In the genomic region with DNA sequence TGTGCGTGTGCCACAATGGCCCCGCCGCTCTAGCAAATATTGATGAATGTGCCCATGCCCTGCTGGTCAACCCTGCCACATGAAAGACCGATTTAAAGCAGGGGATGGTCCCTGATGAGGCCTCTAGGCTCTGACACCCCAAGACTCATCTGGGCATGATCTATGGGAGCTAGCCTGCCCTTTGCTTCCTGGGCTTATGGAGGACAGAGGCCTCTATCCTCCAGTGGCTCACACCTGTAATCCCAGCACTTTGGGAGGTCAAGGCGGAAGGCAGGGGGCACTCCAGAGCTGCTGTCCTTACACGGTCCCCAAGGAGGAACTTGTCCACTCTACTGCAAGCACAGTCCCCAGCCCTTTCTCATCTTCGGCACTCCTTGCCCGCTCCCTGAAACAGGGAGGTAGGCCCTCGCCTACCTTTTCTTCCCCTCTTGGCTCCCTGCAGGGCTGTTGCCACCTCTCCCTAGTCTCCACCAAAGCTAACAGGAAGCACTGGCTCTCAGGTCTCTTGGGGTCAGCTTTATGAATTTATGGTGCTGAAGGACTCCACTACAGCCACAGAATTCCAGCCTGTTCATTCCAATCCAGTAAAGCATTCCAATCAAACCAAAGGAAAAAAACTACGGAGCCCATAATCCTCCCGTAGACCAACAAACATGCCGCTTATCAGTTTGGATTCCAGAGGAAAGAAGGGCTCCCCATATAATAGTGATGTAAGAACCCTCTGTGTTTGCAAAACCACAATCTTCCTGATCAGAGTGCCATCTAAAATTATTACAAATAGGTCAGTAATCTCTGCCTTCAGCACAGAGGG, we compare ENCODE assay signal across 14 cellular contexts. TPM values are rescaled to one million over a fixed set of nuclear protein-coding genes. Genes with fewer than 3 reads are reported as not detected.
DNase-seq lines count a peak whose midpoint lies in the region; ATAC-seq and TF ChIP-seq lines count a peak whose summit lies in the region.
"Had no signal": no experiment of that assay in that cellular context is flagged by ENCODE, and none has a peak within 500 bp of the region (broad histone marks: within the 10 kb centered on the region; RNA-seq: fewer than 3 reads in every experiment).

No MANE protein-coding gene starts in this region.

- H3K4me1 ChIP-seq in upper lobe of left lung (no peaks in the 10 kb centered on the region), vagina (no peaks in the 10 kb centered on the region)
- H3K4me1 ChIP-seq: right lobe of liver had no signal

- H3K27me3 ChIP-seq in upper lobe of left lung (no peaks in the 10 kb centered on the region), vagina (no peaks in the 10 kb centered on the region)
- H3K27me3 ChIP-seq: right lobe of liver had no signal

- TF ChIP-seq POLR2A in upper lobe of left lung (IDR thresholded peaks at IDR 0.05) (no peak), vagina (IDR thresholded peaks at IDR 0.05) (no peak)

- no peak overlapping the region for H3K4me3 ChIP-seq in upper lobe of left lung
- no peak overlapping the region for H3K4me3 ChIP-seq in vagina
- H3K4me3 ChIP-seq: right lobe of liver had no signal

- peak; percentile 39 for DNase-seq in H4 (ENCODE audit: low spot score)
- peak; percentile 8 to 24 for DNase-seq in NOMO-1 (lab: John Stamatoyannopoulos, UW; ENCODE audit: unreplicated experiment in 2 of 2)
- DNase-seq in fibroblast of peridontal ligament (ENCODE audit: extremely low read depth): peak; percentile 7
- DNase-seq in upper lobe of left lung: peak in 1 of 2 donors; percentile 46
- DNase-seq in vagina (ENCODE audit: extremely low spot score in 2 of 2): no peak
- DNase-seq in stimulated activated CD4-positive, alpha-beta T cell treated with anti-CD3 and anti-CD28 coated beads, Interleukin-4, amount 100 ng/mL, for 4 hours: no peak
- DNase-seq: activated CD4-positive, alpha-beta T cell treated with anti-CD3 and anti-CD28 coated beads, Interleukin-2, amount 10 ng/mL, durations not matched to agents 24 days and 14 days; effector memory CD4-positive, alpha-beta T cell; natural killer cell; NCI-H2107; right lobe of liver had no signal

- TF ChIP-seq CTCF in upper lobe of left lung (IDR thresholded peaks at IDR 0.05) (peak in 4 of 6 experiments; percentile 12 to 47 (median 37)), vagina (IDR thresholded peaks at IDR 0.05) (no peak)

- TF ChIP-seq EP300 in upper lobe of left lung (IDR thresholded peaks at IDR 0.05): no peak

- 83 to 84% methylated on average over 11 to 12 of the region's 12 CpGs for WGBS in upper lobe of left lung, 2 donors

- no peaks in the 10 kb centered on the region for H3K36me3 ChIP-seq in upper lobe of left lung
- no peaks in the 10 kb centered on the region for H3K36me3 ChIP-seq in vagina
- H3K36me3 ChIP-seq: right lobe of liver had no signal

- H3K27ac ChIP-seq in upper lobe of left lung: no peak overlapping the region
- no peak overlapping the region for H3K27ac ChIP-seq in vagina
- H3K27ac ChIP-seq: KMS-11, right lobe of liver had no signal

- ATAC-seq in upper lobe of left lung (ENCODE audit: low FRiP score in 2 of 2): peak; percentile 62 to 68
- ATAC-seq in GM19035 (IDR thresholded peaks at IDR 0.05; ENCODE audit: unreplicated experiment): no peak
- ATAC-seq: natural killer cell had no signal

- H3K9me3 ChIP-seq in upper lobe of left lung (no peaks in the 10 kb centered on the region), vagina (no peaks in the 10 kb centered on the region)
- H3K9me3 ChIP-seq: right lobe of liver had no signal

- intact Hi-C loops in vagina (cut with DNase I): no loop called here

RNA-seq across cellular contexts. Expression of gene FOXQ1, which starts 48.7 kb away (rescaled TPM):
- 0.52 and 0.90 TPM in 2 replicates for total RNA-seq in H4 (2014; rRNA removed; shearing (Covaris generic))
- total RNA-seq in upper lobe of left lung (10 to 100 TPM in 3 of 6 donors, 1 to 10 TPM in 3; 3.9 to 15.4 (median 10.3) TPM), vagina (6.4 TPM)
- total RNA-seq: activated CD4-positive, alpha-beta T cell treated with anti-CD3 and anti-CD28 coated beads, Interleukin-2, amount 10 ng/mL, durations not matched to agents 24 days and 14 days; glomerular endothelial cell; natural killer cell had no signal

Comparison
In these comparisons a context has a peak if more than half of its experiments do, and no peak if none do; other contexts are left out.
1. DNase-seq: peak in H4 (single experiment), NOMO-1 (2 of 2) and fibroblast of peridontal ligament (single experiment); none in vagina (0 of 2) and stimulated activated CD4-positive, alpha-beta T cell treated with anti-CD3 and anti-CD28 coated beads, Interleukin-4, amount 100 ng/mL, for 4 hours (0 of 2).
2. CTCF ChIP-seq: peak in upper lobe of left lung (4 of 6); none in vagina (0 of 3).